17 cellular contexts compared by ENCODE assay signal in the genomic region with DNA sequence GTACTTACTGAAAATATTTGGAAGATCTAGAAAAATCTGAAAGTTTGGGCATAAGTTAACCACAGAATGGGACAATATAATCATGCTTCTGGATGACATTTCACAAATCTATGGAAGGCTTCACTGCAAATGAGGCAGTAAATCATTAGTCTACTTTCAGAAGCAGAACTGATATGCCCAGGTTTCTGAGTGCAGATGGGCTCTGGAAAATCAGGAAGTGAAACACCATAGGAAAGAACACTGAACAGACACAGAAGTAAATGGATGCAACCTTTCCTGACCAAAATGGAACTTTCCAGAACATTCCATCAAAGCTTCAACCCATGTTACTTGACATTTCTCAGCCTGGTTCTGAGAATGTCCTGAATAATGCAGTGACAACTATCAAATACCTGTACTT. TPM values are rescaled to one million over a fixed set of nuclear protein-coding genes. Genes with fewer than 3 reads are reported as not detected.
"Had no signal": no experiment of that assay in that cellular context is flagged by ENCODE, and none has a peak within 500 bp of the region (broad histone marks: within the 10 kb centered on the region; RNA-seq: fewer than 3 reads in every experiment).

No MANE protein-coding gene starts in this region.

- H3K36me3 ChIP-seq: ovary, spleen, thoracic aorta had no signal

- ATAC-seq: activated CD4-positive, alpha-beta T cell treated with anti-CD3 and anti-CD28 coated beads for 36 hours; activated CD8-positive, alpha-beta T cell treated with anti-CD3 and anti-CD28 coated beads, Interleukin-2, amount 10 ng/mL, durations not matched to agents 7 days and 5 days; activated naive CD4-positive, alpha-beta T cell treated with anti-CD3 and anti-CD28 coated beads, Interleukin-2, amount 50 U/mL, for 72 hours; sciatic nerve; stimulated activated naive CD8-positive, alpha-beta T cell treated with anti-CD3 and anti-CD28 coated beads, Interleukin-15, amount 100 ng/mL, for 72 hours had no signal

- H3K9me3 ChIP-seq: ovary, spleen, thoracic aorta had no signal

- H3K4me3 ChIP-seq: dorsolateral prefrontal cortex, lung, ovary, spleen, thoracic aorta had no signal

- H3K27me3 ChIP-seq: dorsolateral prefrontal cortex, ovary had no signal

- DNase-seq: activated CD4-positive, alpha-beta T cell treated with anti-CD3 and anti-CD28 coated beads for 36 hours; activated CD8-positive, alpha-beta memory T cell treated with anti-CD3 and anti-CD28 coated beads, Interleukin-2, amount 50 U/mL, for 4 hours; activated CD8-positive, alpha-beta T cell treated with anti-CD3 and anti-CD28 coated beads, Interleukin-2, amount 10 ng/mL, durations not matched to agents 7 days and 5 days; activated effector memory CD4-positive, alpha-beta T cell treated with anti-CD3 and anti-CD28 coated beads, Interleukin-2, amount 50 U/mL, for 16 hours; activated T-cell treated with anti-CD3 and anti-CD28 coated beads, Interleukin-2, amount 50 U/mL, for 48 hours; dorsolateral prefrontal cortex; erythroblast; naive B cell; ovary; spleen; stimulated activated naive CD8-positive, alpha-beta T cell treated with anti-CD3 and anti-CD28 coated beads, Interleukin-15, amount 100 ng/mL, for 72 hours had no signal

- H3K4me1 ChIP-seq: spleen had no signal

- H3K27ac ChIP-seq: dorsolateral prefrontal cortex, ovary, spleen, thoracic aorta, VCaP had no signal

RNA-seq across cellular contexts. Expression of a gene that starts 55.1 kb away (rescaled TPM):
- total RNA-seq: cardiac septum had no signal
- polyA plus RNA-seq: spleen had no signal
